ENCODE assay signal across 8 cellular contexts in genomic region chr16:67547423-67548264, GRCh38. TPM values are rescaled to one million over a fixed set of nuclear protein-coding genes. Genes with fewer than 3 reads are reported as not detected.
DNase-seq lines count a peak whose midpoint lies in the region; ATAC-seq, FAIRE-seq and TF ChIP-seq lines count a peak whose summit lies in the region.

No MANE protein-coding gene starts in this region.

- no peak overlapping the region for H2BK20ac ChIP-seq in IMR-90 (ENCODE audit: low read depth, low read length)

- CTCF ChIA-PET in IMR-90 (lab: Yijun Ruan, JAX): interaction anchor here (0.6 to 1.3 kb wide), 13 partner anchors 8 to 366 kb away, joined by 3 to 8 read pairs (median 4); partner anchors contain the start of genes CARMIL2 and CTCF
- CTCF ChIA-PET in SK-N-SH (lab: Yijun Ruan, JAX): interaction anchor here (0.6 to 15.5 kb wide), 41 partner anchors 8 to 446 kb away, joined by 3 to 263 read pairs (median 4); partner anchors contain the start of genes ACD, ATP6V0D1, C16orf86 and CARMIL2

- no TSS peak for BruUV-seq in IMR-90 (replicated peaks; lab: Mats Ljungman, UMichigan)

- H3K4ac ChIP-seq in IMR-90 (ENCODE audit: low read depth, low read length): no peak overlapping the region

- no peak overlapping the region for H3K23ac ChIP-seq in IMR-90 (ENCODE audit: low read depth, low read length)

- no peak overlapping the region for H3K14ac ChIP-seq in IMR-90 (replicated peaks; ENCODE audit: low read depth, low read length)

- H4K91ac ChIP-seq in IMR-90 (ENCODE audit: insufficient read depth, low read depth, low read length): no peak overlapping the region

- no peaks in the 10 kb centered on the region for H3K79me2 ChIP-seq in SK-N-SH (ENCODE audit: insufficient read depth)

- 97% methylated on average over 6 of the region's 16 CpGs; no CpG with 5 or more reads in 1 of the 2 experiments for WGBS in IMR-90 (ENCODE audit: extremely low coverage in 2 of 2, insufficient read length in 1 of 2), 2 experiments
- WGBS in pancreas, 2 donors: 63 to 75% methylated on average over 16 of the region's 16 CpGs
- 79% methylated on average over 11 of the region's 16 CpGs for WGBS in SK-N-SH (ENCODE audit: low lambda C conversion rate)
- WGBS in testis, 2 donors: 63% methylated on average over 7 to 16 of the region's 16 CpGs

- H2BK15ac ChIP-seq in IMR-90 (ENCODE audit: low read depth, low read length): no peak overlapping the region

- H4K5ac ChIP-seq in IMR-90 (ENCODE audit: low read depth, low read length): no peak overlapping the region

- H3K9me1 ChIP-seq in IMR-90 (ENCODE audit: insufficient read depth, low read length): no peaks in the 10 kb centered on the region

- no peak overlapping the region for H4K8ac ChIP-seq in IMR-90 (ENCODE audit: low read depth in 2 of 2, low read length in 2 of 2)

- H3K36me3 ChIP-seq in IMR-90 (ENCODE audit: control insufficient read depth, insufficient read depth, low read length) (peaks cover 55% of the 10 kb centered on the region), pancreas (peaks cover 0 to 21% (median 6%) of the 10 kb centered on the region in 3 donors), SK-N-SH (replicated peaks in 1 of 2; ENCODE audit: control insufficient read depth in 1 of 2, insufficient read depth in 2 of 2, low read length in 1 of 2) (peaks cover 12 to 32% of the 10 kb centered on the region in 2 experiments), testis (ENCODE audit: low read depth, missing control alignments) (no peaks in the 10 kb centered on the region)

- no peak overlapping the region for H3K9ac ChIP-seq in IMR-90 (ENCODE audit: low read depth, low read length)
- no peak overlapping the region for H3K9ac ChIP-seq in SK-N-SH

- FAIRE-seq in pancreas (lab: Jason Lieb, UNC): no peak

- H3K79me1 ChIP-seq in IMR-90 (ENCODE audit: low read depth in 1 of 2, low read length in 2 of 2): peaks cover 6 to 34% of the 10 kb centered on the region in 2 experiments; a peak in 2 of 4 replicates

- no peaks in the 10 kb centered on the region for H3K27me3 Mint-ChIP-seq in activated naive CD8-positive, alpha-beta T cell treated with anti-CD3 and anti-CD28 coated beads, Interleukin-2, amount 50 U/mL, for 24 hours

- TF ChIP-seq CTCF in IMR-90 (conservative IDR thresholded peaks at IDR 0.05; ENCODE audit: low read depth, low read length): no peak
- no peak for TF ChIP-seq CTCF in pancreas (IDR thresholded peaks at IDR 0.05)
- no peak for TF ChIP-seq CTCF in SK-N-SH (IDR thresholded peaks at IDR 0.05)
- no peak for TF ChIP-seq CTCF in testis (IDR thresholded peaks at IDR 0.05)

- peak overlapping the region; percentile 14 for H3K4me3 Mint-ChIP-seq in activated naive CD8-positive, alpha-beta T cell treated with anti-CD3 and anti-CD28 coated beads, Interleukin-2, amount 50 U/mL, for 24 hours

- H4K20me1 ChIP-seq in IMR-90 (ENCODE audit: insufficient read depth, low read length) (peaks cover 40% of the 10 kb centered on the region), SK-N-SH (ENCODE audit: insufficient read depth) (peaks cover 20% of the 10 kb centered on the region; the same call in 1 of the 2 replicates)

- peak overlapping the region; percentile 89 for H3K27ac Mint-ChIP-seq in activated naive CD8-positive, alpha-beta T cell treated with anti-CD3 and anti-CD28 coated beads, Interleukin-2, amount 50 U/mL, for 24 hours

- dilution Hi-C loops in IMR-90 (cut with HindIII; ENCODE audit: low sequenced_read_pairs, unreplicated experiment): no loop called here

- POLR2A ChIA-PET in IMR-90 (lab: Charles Lee; ENCODE audit: unreplicated experiment) (no interaction called here), SK-N-SH (lab: Yijun Ruan, JAX) (interaction anchor here (0.6 to 2.8 kb wide), 6 partner anchors 8 to 273 kb away, joined by 3 to 13 read pairs (median 5); partner anchors contain the start of genes ACD, CARMIL2 and CTCF)

- H2AK5ac ChIP-seq in IMR-90 (ENCODE audit: low read depth, low read length): no peak overlapping the region

- no peak overlapping the region for H2AK9ac ChIP-seq in IMR-90 (replicated peaks; ENCODE audit: low read depth, low read length, poor library complexity)

- H3K4me1 Mint-ChIP-seq in activated naive CD8-positive, alpha-beta T cell treated with anti-CD3 and anti-CD28 coated beads, Interleukin-2, amount 50 U/mL, for 24 hours: peaks cover 38% of the 10 kb centered on the region

- H3K9me3 ChIP-seq in IMR-90 (ENCODE audit: control insufficient read depth, insufficient read depth, low read length) (no peaks in the 10 kb centered on the region), pancreas (no peaks in the 10 kb centered on the region), SK-N-SH (no peaks in the 10 kb centered on the region), testis (no peaks in the 10 kb centered on the region)

- H3K27ac ChIP-seq in IMR-90 (ENCODE audit: insufficient read depth, low read length) (no peak overlapping the region), pancreas (peak overlapping the region in 1 of 4 donors; percentile 53), SK-N-SH (ENCODE audit: low read depth in 2 of 2, low read length in 1 of 2) (no peak overlapping the region), testis (no peak overlapping the region)

- peaks cover 3% of the 10 kb centered on the region for H3K36me3 Mint-ChIP-seq in activated naive CD8-positive, alpha-beta T cell treated with anti-CD3 and anti-CD28 coated beads, Interleukin-2, amount 50 U/mL, for 24 hours (ENCODE audit: low read depth)

- TF ChIP-seq POLR2A in IMR-90 (IDR thresholded peaks at IDR 0.05; ENCODE audit: low read depth, low read length) (no peak), testis (IDR thresholded peaks at IDR 0.05) (no peak)

- H3K18ac ChIP-seq in IMR-90 (ENCODE audit: low read depth, low read length): no peak overlapping the region

- TF ChIP-seq EP300 in SK-N-SH (IDR thresholded peaks at IDR 0.05; ENCODE audit: borderline replicate concordance in 1 of 2, low read depth in 1 of 2, low read length in 1 of 2): no peak

- H2BK120ac ChIP-seq in IMR-90 (ENCODE audit: low read depth, low read length): no peak overlapping the region

- ATAC-seq in GM18511 (IDR thresholded peaks at IDR 0.05; ENCODE audit: unreplicated experiment): peak; percentile 37
- ATAC-seq in IMR-90 (ENCODE audit: low read depth): no peak
- peak; percentile 18 for ATAC-seq in activated naive CD8-positive, alpha-beta T cell treated with anti-CD3 and anti-CD28 coated beads, Interleukin-2, amount 50 U/mL, for 24 hours
- ATAC-seq in pancreas: no peak
- ATAC-seq in HG03442 (IDR thresholded peaks at IDR 0.05; ENCODE audit: unreplicated experiment): no peak
- no peak for ATAC-seq in GM21619 (IDR thresholded peaks at IDR 0.05; ENCODE audit: unreplicated experiment)

- H3K4me3 ChIP-seq in IMR-90 (ENCODE audit: insufficient read depth, low read depth, low read length) (no peak overlapping the region), pancreas (no peak overlapping the region), SK-N-SH (ENCODE audit: low read depth in 2 of 2, low read length in 1 of 2) (no peak overlapping the region), testis (no peak overlapping the region)

- TF ChIP-seq RAD21 in IMR-90 (IDR thresholded peaks at IDR 0.05; ENCODE audit: low read length) (no peak), SK-N-SH (IDR thresholded peaks at IDR 0.05; ENCODE audit: low read length) (no peak)

- DNase-seq in IMR-90: no peak
- no peak for DNase-seq in activated naive CD8-positive, alpha-beta T cell treated with anti-CD3 and anti-CD28 coated beads, Interleukin-2, amount 50 U/mL, for 24 hours
- DNase-seq in pancreas: peak in 4 of 6 donors; percentile 3 to 52 (median 33)
- no peak for DNase-seq in SK-N-SH
- DNase-seq in testis: no peak

- H3F3A ChIP-seq in SK-N-SH (replicated peaks; ENCODE audit: insufficient read depth): peaks cover 13% of the 10 kb centered on the region

- no peaks in the 10 kb centered on the region for H3K9me2 ChIP-seq in SK-N-SH

- no peak overlapping the region for H2BK5ac ChIP-seq in IMR-90 (ENCODE audit: low read depth, low read length, poor library complexity, severe bottlenecking)

- H3K27me3 ChIP-seq in IMR-90 (ENCODE audit: control insufficient read depth, insufficient read depth, low read length): no peaks in the 10 kb centered on the region
- no peaks in the 10 kb centered on the region for H3K27me3 ChIP-seq in pancreas
- no peaks in the 10 kb centered on the region for H3K27me3 ChIP-seq in SK-N-SH (ENCODE audit: insufficient read depth)
- H3K27me3 ChIP-seq in testis: no peaks in the 10 kb centered on the region

- no peaks in the 10 kb centered on the region for H3K9me3 Mint-ChIP-seq in activated naive CD8-positive, alpha-beta T cell treated with anti-CD3 and anti-CD28 coated beads, Interleukin-2, amount 50 U/mL, for 24 hours

- no peak overlapping the region for H3K4me2 ChIP-seq in IMR-90 (ENCODE audit: low read depth, low read length)
- H3K4me2 ChIP-seq in SK-N-SH: no peak overlapping the region

- no peak overlapping the region for H3K56ac ChIP-seq in IMR-90 (ENCODE audit: extremely low read depth, insufficient read depth, low read length)

- H2AFZ ChIP-seq in IMR-90 (replicated peaks; ENCODE audit: low read length, poor library complexity) (peak overlapping the region; percentile 56), SK-N-SH (ENCODE audit: low read depth) (no peak overlapping the region)

- intact Hi-C loops in IMR-90 (cut with micrococcal nuclease): loop anchor here (1.0 kb wide), 1 partner anchor 97 kb away; no protein-coding TSS in a partner anchor
- intact Hi-C loops in pancreas (cut with DNase I): no loop called here
- intact Hi-C loops in testis (cut with DNase I; ENCODE audit: low total_unique reads): loop anchor here (10.0 kb wide), 1 partner anchor 97 kb away; the partner anchor contains the start of gene CARMIL2

- H3K4me1 ChIP-seq in IMR-90 (ENCODE audit: control insufficient read depth, insufficient read depth, low read length): no peaks in the 10 kb centered on the region
- H3K4me1 ChIP-seq in pancreas: peaks cover 16 to 22% (median 22%) of the 10 kb centered on the region in 3 donors
- no peaks in the 10 kb centered on the region for H3K4me1 ChIP-seq in SK-N-SH (ENCODE audit: control insufficient read depth in 1 of 2, insufficient read depth in 2 of 2, low read depth in 1 of 2, low read length in 1 of 2)
- H3K4me1 ChIP-seq in testis: peaks cover 15% of the 10 kb centered on the region

- in situ Hi-C loops in IMR-90 (cut with MboI; ENCODE audit: low sequenced_read_pairs): loop anchor here (25.0 kb wide), 1 partner anchor 390 kb away; the partner anchor contains the start of genes CTRL, LCAT and PSMB10

RNA-seq across cellular contexts. Expression of gene CTCF, which starts 14.7 kb away (rescaled TPM):
- total RNA-seq in IMR-90 (2012; rRNA removed): 22.8 and 26.4 TPM in 2 replicates
- 16.1 and 16.7 TPM in 2 replicates for polyA plus RNA-seq in IMR-90 (2012; rRNA removed)
- polyA plus RNA-seq in IMR-90 (2012; cell fraction: cytosol; rRNA removed): 5.6 and 8.3 TPM in 2 replicates
- polyA plus RNA-seq in IMR-90 (2012; cell fraction: nucleus; rRNA removed; ENCODE audit: low replicate concordance): 5.5 and 15.8 TPM in 2 replicates
- total RNA-seq in pancreas: 10 to 100 TPM; 15.6 to 25.2 (median 17.0) TPM
- polyA plus RNA-seq in pancreas: 10 to 100 TPM; 13.3 to 18.9 TPM
- polyA plus RNA-seq in SK-N-SH (2012; rRNA removed): 18.8 and 19.6 TPM in 2 replicates
- 20.3 and 22.0 TPM in 2 replicates for polyA plus RNA-seq in SK-N-SH (2012; cell fraction: cytosol; rRNA removed)
- polyA plus RNA-seq in SK-N-SH (2012; cell fraction: nucleus; rRNA removed): 17.4 and 24.1 TPM in 2 replicates
- total RNA-seq in testis: 10 to 100 TPM; 45.5 to 47.0 TPM
- 25.9 TPM for polyA plus RNA-seq in testis (ENCODE audit: insufficient read depth, low read depth, low replicate concordance)

RNA-seq across cellular contexts. Expression of gene RIPOR1, which starts 19.0 kb away (rescaled TPM):
- total RNA-seq in IMR-90 (2012; rRNA removed): 9.5 and 15.8 TPM in 2 replicates
- 33.0 and 41.3 TPM in 2 replicates for polyA plus RNA-seq in IMR-90 (2012; rRNA removed)
- polyA plus RNA-seq in IMR-90 (2012; cell fraction: cytosol; rRNA removed): 26.4 and 33.2 TPM in 2 replicates
- 96.6 and 172 TPM in 2 replicates for polyA plus RNA-seq in IMR-90 (2012; cell fraction: nucleus; rRNA removed; ENCODE audit: low replicate concordance)
- 10 to 100 TPM; 31.8 to 53.8 (median 34.0) TPM for total RNA-seq in pancreas
- 10 to 100 TPM; 43.3 to 49.1 TPM for polyA plus RNA-seq in pancreas
- 12.1 and 24.7 TPM in 2 replicates for polyA plus RNA-seq in SK-N-SH (2012; rRNA removed)
- 16.7 and 23.3 TPM in 2 replicates for polyA plus RNA-seq in SK-N-SH (2012; cell fraction: cytosol; rRNA removed)
- polyA plus RNA-seq in SK-N-SH (2012; cell fraction: nucleus; rRNA removed): 80.4 and 105 TPM in 2 replicates
- total RNA-seq in testis: 100 to 1,000 TPM in 1 of 2 donors, 10 to 100 TPM in 1; 79.4 to 109 TPM
- 36.1 TPM for polyA plus RNA-seq in testis (ENCODE audit: insufficient read depth, low read depth, low replicate concordance)

Comparison
In these comparisons a context has a peak if more than half of its experiments do, and no peak if none do; other contexts are left out.
1. ATAC-seq: peak in GM18511 (single experiment) and activated naive CD8-positive, alpha-beta T cell treated with anti-CD3 and anti-CD28 coated beads, Interleukin-2, amount 50 U/mL, for 24 hours (single experiment); none in IMR-90 (single experiment), pancreas (0 of 4), HG03442 (single experiment) and GM21619 (single experiment).
2. DNase-seq: peak in pancreas (4 of 6); none in IMR-90 (single experiment), activated naive CD8-positive, alpha-beta T cell treated with anti-CD3 and anti-CD28 coated beads, Interleukin-2, amount 50 U/mL, for 24 hours (single experiment), SK-N-SH (single experiment) and testis (single experiment).
3. intact Hi-C loops: an anchor here in IMR-90 (1.0 kb wide) and testis (10.0 kb wide); none called in pancreas.